Comparison of ENCODE assay signal across 8 cellular contexts in genomic region chr4:119212964-119213606, GRCh38. TPM values are rescaled to one million over a fixed set of nuclear protein-coding genes. Genes with fewer than 3 reads are reported as not detected.
DNase-seq lines count a peak whose midpoint lies in the region; ATAC-seq and TF ChIP-seq lines count a peak whose summit lies in the region.

No MANE protein-coding gene starts in this region.

- H3K23ac ChIP-seq in trophoblast cell (ENCODE audit: low read length): no peak overlapping the region

- peaks cover 6% of the 10 kb centered on the region for H3K79me2 ChIP-seq in trophoblast cell (ENCODE audit: control insufficient read depth, insufficient read depth, low read length, poor library complexity)

- H4K12ac ChIP-seq in trophoblast cell (ENCODE audit: low read depth, low read length): peak overlapping the region; percentile 33

- no peak overlapping the region for H2BK120ac ChIP-seq in trophoblast cell (ENCODE audit: insufficient read depth, low read length, poor library complexity)

- H3K4me1 ChIP-seq in adipocyte (ENCODE audit: control insufficient read depth, insufficient read depth, low read length): peaks cover 58% of the 10 kb centered on the region
- peaks cover 0 to 45% (median 24%) of the 10 kb centered on the region in 9 donors for H3K4me1 ChIP-seq in heart right ventricle
- H3K4me1 ChIP-seq in trophoblast cell (ENCODE audit: control insufficient read depth in 1 of 2, insufficient read depth in 2 of 2, low read length in 2 of 2): no peaks in the 10 kb centered on the region
- H3K4me1 ChIP-seq in upper lobe of right lung: peaks cover 16% of the 10 kb centered on the region

- TF ChIP-seq CTCF in heart right ventricle (IDR thresholded peaks at IDR 0.05) (peak in 8 of 9 donors; percentile 2 to 63 (median 32)), upper lobe of right lung (IDR thresholded peaks at IDR 0.05) (peak; percentile 44)

- peak overlapping the region; percentile 75 for H3K4me2 ChIP-seq in trophoblast cell (ENCODE audit: low read length)

- peak overlapping the region; percentile 79 for H3K4me3 ChIP-seq in MG63
- H3K4me3 ChIP-seq in adipocyte (ENCODE audit: low read length): peak overlapping the region; percentile 90
- peak overlapping the region; percentile 69 to 93 (median 82) for H3K4me3 ChIP-seq in heart right ventricle
- peak overlapping the region; percentile 92 for H3K4me3 ChIP-seq in trophoblast cell (ENCODE audit: low read depth, low read length)
- peak overlapping the region; percentile 76 for H3K4me3 ChIP-seq in upper lobe of right lung

- peak overlapping the region; percentile 40 for H4K8ac ChIP-seq in trophoblast cell (ENCODE audit: low read depth, low read length)

- H3K27me3 ChIP-seq in MG63 (no peaks in the 10 kb centered on the region), adipocyte (replicated peaks; ENCODE audit: control insufficient read depth, insufficient read depth, low read length) (no peaks in the 10 kb centered on the region), heart right ventricle (no peaks in the 10 kb centered on the region), trophoblast cell (ENCODE audit: insufficient read depth, low read length) (no peaks in the 10 kb centered on the region), upper lobe of right lung (no peaks in the 10 kb centered on the region)

- H3K36me3 ChIP-seq in MG63: peaks cover 8% of the 10 kb centered on the region
- H3K36me3 ChIP-seq in adipocyte (ENCODE audit: control insufficient read depth, insufficient read depth, low read length, severe bottlenecking): peaks cover 28% of the 10 kb centered on the region
- peaks cover 0 to 17% (median 0%) of the 10 kb centered on the region in 9 donors for H3K36me3 ChIP-seq in heart right ventricle
- H3K36me3 ChIP-seq in trophoblast cell (ENCODE audit: control insufficient read depth in 1 of 2, insufficient read depth in 2 of 2, low read length in 2 of 2): no peaks in the 10 kb centered on the region
- peaks cover 13% of the 10 kb centered on the region for H3K36me3 ChIP-seq in upper lobe of right lung

- peaks cover 12% of the 10 kb centered on the region for H3K79me1 ChIP-seq in trophoblast cell (ENCODE audit: low read length)

- H3K14ac ChIP-seq in trophoblast cell (ENCODE audit: low read length): peak overlapping the region; percentile 65

- H3K4ac ChIP-seq in trophoblast cell (ENCODE audit: low read depth, low read length): peak overlapping the region; percentile 4

- intact Hi-C loops in heart right ventricle (cut with DNase I): loop anchor here in 8 of 10 donors (1.0 to 10.0 kb wide), 10 partner anchors 48 to 231 kb away; a partner anchor contains a TSS
- intact Hi-C loops in upper lobe of right lung (cut with DNase I): no loop called here

- no peak overlapping the region for H2AK5ac ChIP-seq in trophoblast cell (ENCODE audit: low read length)

- H3K9me3 ChIP-seq in MG63 (no peaks in the 10 kb centered on the region), adipocyte (ENCODE audit: control insufficient read depth, low read length) (no peaks in the 10 kb centered on the region), heart right ventricle (no peaks in the 10 kb centered on the region), trophoblast cell (ENCODE audit: insufficient read depth, low read depth, low read length) (peaks cover 2% of the 10 kb centered on the region), upper lobe of right lung (no peaks in the 10 kb centered on the region)

- peak overlapping the region; percentile 88 for H3K18ac ChIP-seq in trophoblast cell (ENCODE audit: low read length)

- peak overlapping the region; percentile 37 for H2BK5ac ChIP-seq in trophoblast cell (ENCODE audit: low read depth, low read length, poor library complexity)

- DNase-seq in GM04503 (ENCODE audit: low read depth): peak; percentile 71
- peak; percentile 87 for DNase-seq in HCEC 1CT
- DNase-seq in MG63: peak; percentile 92
- peak; percentile 41 for DNase-seq in SKM-1 (lab: John Stamatoyannopoulos, UW; ENCODE audit: unreplicated experiment)
- peak; percentile 91 for DNase-seq in adipocyte (ENCODE audit: low read depth)
- DNase-seq in heart right ventricle: peak; percentile 86 to 87
- peak; percentile 92 to 93 for DNase-seq in trophoblast cell
- DNase-seq in upper lobe of right lung: peak; percentile 93

- peak overlapping the region; percentile 96 for H3K9ac ChIP-seq in adipocyte (ENCODE audit: low read length)
- H3K9ac ChIP-seq in trophoblast cell (ENCODE audit: low read length): peak overlapping the region; percentile 82

- no peak overlapping the region for H2BK12ac ChIP-seq in trophoblast cell (ENCODE audit: low read length)

- 1% methylated on average over 24 of the region's 24 CpGs for WGBS in heart right ventricle, 2 donors
- WGBS in trophoblast cell (ENCODE audit: extremely low coverage, insufficient coverage, insufficient read length): no CpG with 5 or more reads among the region's 24 CpGs

- ATAC-seq in heart right ventricle: peak; percentile 86 to 94 (median 89)
- peak; percentile 83 for ATAC-seq in upper lobe of right lung

- peak overlapping the region; percentile 86 for H4K91ac ChIP-seq in trophoblast cell (ENCODE audit: low read depth, low read length)

- peak overlapping the region; percentile 92 to 97 (median 96) for H3K27ac ChIP-seq in heart right ventricle
- peak overlapping the region; percentile 95 for H3K27ac ChIP-seq in trophoblast cell (ENCODE audit: low read depth, low read length)
- H3K27ac ChIP-seq in upper lobe of right lung: peak overlapping the region; percentile 93

- peak overlapping the region; percentile 74 for H2AFZ ChIP-seq in trophoblast cell (ENCODE audit: insufficient read depth, low read length, poor library complexity)

RNA-seq across cellular contexts. Expression of gene USP53, which starts 0.6 kb away (rescaled TPM):
- 6.3 and 47.3 TPM in 2 replicates for total RNA-seq in MG63 (2014; rRNA removed; shearing (Covaris generic); ENCODE audit: low replicate concordance)
- 10 to 100 TPM; 26.4 to 64.6 (median 41.8) TPM for total RNA-seq in heart right ventricle
- 10 to 100 TPM; 12.5 to 45.2 TPM for polyA plus RNA-seq in heart right ventricle
- 34.9 and 35.3 TPM in 2 replicates for polyA plus RNA-seq in trophoblast cell (2013)
- total RNA-seq in upper lobe of right lung: 80.5 TPM

Comparison
In these comparisons a context has a peak if more than half of its experiments do, and no peak if none do; other contexts are left out.
1. Peak in every context shown above with its lines: DNase-seq, ATAC-seq, H3K4me3 ChIP-seq and H3K27ac ChIP-seq.
2. DNase-seq: peak in every context shown above with its lines; median percentile 93 in upper lobe of right lung; 92 in trophoblast cell; 92 in MG63; 91 in adipocyte; 87 in HCEC 1CT; 86 in heart right ventricle; 71 in GM04503; 41 in SKM-1.